In genomic region chr6:170393807-170394399, GRCh38 we compare ENCODE assay signal across 15 cellular contexts.
DNase-seq lines count a peak whose midpoint lies in the region; TF ChIP-seq lines count a peak whose summit lies in the region.
"Had no signal": no experiment of that assay in that cellular context is flagged by ENCODE, and none has a peak within 500 bp of the region (broad histone marks: within the 10 kb centered on the region; RNA-seq: fewer than 3 reads in every experiment).

No MANE protein-coding gene starts in this region.

- H3K36me3 ChIP-seq in MM.1S (replicated peaks; ENCODE audit: insufficient read depth, low read length): no peaks in the 10 kb centered on the region

- H3K4me1 Mint-ChIP-seq in activated T-cell treated with anti-CD3 and anti-CD28 coated beads, Interleukin-2, amount 50 U/mL, for 24 hours (ENCODE audit: low read depth): peaks cover 7% of the 10 kb centered on the region
- H3K4me1 Mint-ChIP-seq in mesothelial cell of epicardium: peaks cover 14% of the 10 kb centered on the region

- H2AFZ ChIP-seq in MM.1S (ENCODE audit: low read length): no peak overlapping the region

- H3K4me1 ChIP-seq in MM.1S (ENCODE audit: low read length): no peaks in the 10 kb centered on the region

- H3K9me3 Mint-ChIP-seq in activated T-cell treated with anti-CD3 and anti-CD28 coated beads, Interleukin-2, amount 50 U/mL, for 24 hours: peaks cover 4% of the 10 kb centered on the region
- H3K9me3 Mint-ChIP-seq in mesothelial cell of epicardium: no peaks in the 10 kb centered on the region
- H3K9me3 Mint-ChIP-seq: brain had no signal

- peak; percentile 35 for DNase-seq in stimulated activated CD4-positive, alpha-beta T cell treated with anti-CD3 and anti-CD28 coated beads, Interleukin-15, amount 100 ng/mL, for 24 hours
- no peak for DNase-seq in stimulated activated CD4-positive, alpha-beta T cell treated with anti-CD3 and anti-CD28 coated beads, Interleukin-2, amount 100 ng/mL, for 48 hours
- DNase-seq in activated T-cell treated with anti-CD3 and anti-CD28 coated beads, Interleukin-2, amount 50 U/mL, for 24 hours: no peak
- DNase-seq in kidney tubule cell (ENCODE audit: low spot score): peak; percentile 56
- DNase-seq in mesothelial cell of epicardium (ENCODE audit: low spot score in 2 of 2, unreplicated experiment in 2 of 2): no peak
- DNase-seq in KG1 (lab: John Stamatoyannopoulos, UW): no peak
- DNase-seq in MM.1S: no peak
- DNase-seq: dermis blood vessel endothelial cell, H7, heart left ventricle, kidney, NCI-H1930, sigmoid colon had no signal

- no peaks in the 10 kb centered on the region for H3F3A ChIP-seq in MM.1S (ENCODE audit: insufficient read depth, low read length)

- H3K9me3 ChIP-seq in MM.1S (replicated peaks; ENCODE audit: insufficient read depth, low read length): no peaks in the 10 kb centered on the region
- H3K9me3 ChIP-seq: heart left ventricle, neutrophil, sigmoid colon had no signal

- H3K27me3 ChIP-seq in MM.1S (replicated peaks; ENCODE audit: insufficient read depth, low read length): no peaks in the 10 kb centered on the region
- H3K27me3 ChIP-seq: heart left ventricle, neutrophil, sigmoid colon had no signal

- H3K36me3 Mint-ChIP-seq in activated T-cell treated with anti-CD3 and anti-CD28 coated beads, Interleukin-2, amount 50 U/mL, for 24 hours (ENCODE audit: low read depth): peaks cover 80% of the 10 kb centered on the region
- peaks cover 57% of the 10 kb centered on the region for H3K36me3 Mint-ChIP-seq in mesothelial cell of epicardium

- H3K27ac ChIP-seq in MM.1S (ENCODE audit: low read length): no peak overlapping the region
- H3K27ac ChIP-seq: heart left ventricle, neutrophil, sigmoid colon had no signal

- H3K79me2 ChIP-seq in MM.1S (ENCODE audit: low read length): no peaks in the 10 kb centered on the region

- H3K4me2 ChIP-seq in MM.1S (ENCODE audit: low read depth, low read length): no peak overlapping the region

- H3K27ac Mint-ChIP-seq in activated T-cell treated with anti-CD3 and anti-CD28 coated beads, Interleukin-2, amount 50 U/mL, for 24 hours: peak overlapping the region; percentile 78
- no peak overlapping the region for H3K27ac Mint-ChIP-seq in mesothelial cell of epicardium

- no peak overlapping the region for H3K4me3 ChIP-seq in MM.1S (ENCODE audit: low read length)
- H3K4me3 ChIP-seq: heart left ventricle, sigmoid colon had no signal

- no peak overlapping the region for H3K4me3 Mint-ChIP-seq in activated T-cell treated with anti-CD3 and anti-CD28 coated beads, Interleukin-2, amount 50 U/mL, for 24 hours
- no peak overlapping the region for H3K4me3 Mint-ChIP-seq in mesothelial cell of epicardium
- H3K4me3 Mint-ChIP-seq: brain had no signal

- H3K27me3 Mint-ChIP-seq in activated T-cell treated with anti-CD3 and anti-CD28 coated beads, Interleukin-2, amount 50 U/mL, for 24 hours: no peaks in the 10 kb centered on the region
- no peaks in the 10 kb centered on the region for H3K27me3 Mint-ChIP-seq in mesothelial cell of epicardium (ENCODE audit: low read depth)
- H3K27me3 Mint-ChIP-seq: brain had no signal

- no peak for TF ChIP-seq CTCF in mesothelial cell of epicardium (IDR thresholded peaks at IDR 0.05; ENCODE audit: unreplicated experiment)
- TF ChIP-seq CTCF in MM.1S (IDR thresholded peaks at IDR 0.05; ENCODE audit: low read length): no peak

- H3K9ac ChIP-seq in MM.1S (ENCODE audit: low read length): no peak overlapping the region

- H3K9me2 ChIP-seq in MM.1S (replicated peaks; ENCODE audit: insufficient read depth, low read length): no peaks in the 10 kb centered on the region

- no peaks in the 10 kb centered on the region for H4K20me1 ChIP-seq in MM.1S (ENCODE audit: insufficient read depth, low read length)

Comparison
In these comparisons a context has a peak if more than half of its experiments do, and no peak if none do; other contexts are left out.
1. DNase-seq: peak in stimulated activated CD4-positive, alpha-beta T cell treated with anti-CD3 and anti-CD28 coated beads, Interleukin-15, amount 100 ng/mL, for 24 hours (single experiment) and kidney tubule cell (single experiment); none in stimulated activated CD4-positive, alpha-beta T cell treated with anti-CD3 and anti-CD28 coated beads, Interleukin-2, amount 100 ng/mL, for 48 hours (0 of 2), activated T-cell treated with anti-CD3 and anti-CD28 coated beads, Interleukin-2, amount 50 U/mL, for 24 hours (single experiment), mesothelial cell of epicardium (0 of 2), KG1 (single experiment) and MM.1S (single experiment).